In genomic region chr20:7010584-7010983, GRCh38 we compare ENCODE assay signal across 24 cellular contexts.
A peak's percentile ranks its signal among the peaks of the same experiment; 100 is the strongest.
DNase-seq lines count a peak whose midpoint lies in the region; ATAC-seq, FAIRE-seq and TF ChIP-seq lines count a peak whose summit lies in the region.
"Had no signal": no experiment of that assay in that cellular context is flagged by ENCODE, and none has a peak within 500 bp of the region (broad histone marks: within the 10 kb centered on the region; RNA-seq: fewer than 3 reads in every experiment).

No MANE protein-coding gene starts in this region.

- TF ChIP-seq RAD21 in HepG2 (CRISPR knock-in tag; IDR thresholded peaks at IDR 0.05) (no peak), GM12878 (IDR thresholded peaks at IDR 0.05; ENCODE audit: insufficient read depth, low read depth, low read length) (no peak)

- peaks cover 82% of the 10 kb centered on the region for H3K9me3 ChIP-seq in HepG2 (ENCODE audit: low read length)
- no peaks in the 10 kb centered on the region for H3K9me3 ChIP-seq in right lobe of liver
- no peaks in the 10 kb centered on the region for H3K9me3 ChIP-seq in GM12878 (replicated peaks; ENCODE audit: control insufficient read depth, insufficient read depth, low read length)
- peaks cover 0 to 45% (median 26%) of the 10 kb centered on the region in 8 donors for H3K9me3 ChIP-seq in spleen
- H3K9me3 ChIP-seq in vagina: no peaks in the 10 kb centered on the region

- H3K79me2 ChIP-seq in HepG2 (ENCODE audit: insufficient read depth, low read length): no peaks in the 10 kb centered on the region
- H3K79me2 ChIP-seq in GM12878 (ENCODE audit: control insufficient read depth, insufficient read depth, low read length): no peaks in the 10 kb centered on the region

- H4K20me1 ChIP-seq in HepG2 (ENCODE audit: insufficient read depth, low read length) (no peaks in the 10 kb centered on the region), GM12878 (ENCODE audit: control insufficient read depth, insufficient read depth) (no peaks in the 10 kb centered on the region)

- SMC1A ChIA-PET in GM12878 (lab: Charles Lee; ENCODE audit: uncharacterized antibody, unreplicated experiment): no interaction called here

- no peak overlapping the region for H3K9ac ChIP-seq in HepG2 (ENCODE audit: insufficient read depth, low read depth, low read length)
- no peak overlapping the region for H3K9ac ChIP-seq in GM12878 (ENCODE audit: control insufficient read depth, insufficient read depth, low read length)

- under 1% methylated on average over 5 of the region's 5 CpGs for WGBS in HepG2 (ENCODE audit: low lambda C conversion rate)
- WGBS in right lobe of liver (ENCODE audit: insufficient coverage, low coverage, low lambda C conversion rate, missing lambda C conversion rate): 48% methylated on average over 5 of the region's 5 CpGs
- WGBS in GM12878 (ENCODE audit: insufficient coverage, insufficient replicate concordance, low lambda C conversion rate, missing lambda C conversion rate): 9% methylated on average over 5 of the region's 5 CpGs
- 51 to 73% (median 59%) methylated on average over 4 to 5 of the region's 5 CpGs for WGBS in spleen, 5 donors

- BruUV-seq in HepG2 (replicated peaks; lab: Mats Ljungman, UMichigan) (no TSS peak), GM12878 (replicated peaks; lab: Mats Ljungman, UMichigan) (no TSS peak)

- DNase-seq in HepG2 (ENCODE audit: low spot score): no peak
- DNase-seq in right lobe of liver: no peak
- DNase-seq in GM12878 (ENCODE audit: low read depth, low spot score): no peak
- peak; percentile 42 for DNase-seq in fibroblast of villous mesenchyme (ENCODE audit: low read depth)
- DNase-seq in NCI-H1105 treated with DMSO at 0.1 percent for 48 hours (lab: John Stamatoyannopoulos, UW): no peak
- no peak for DNase-seq in spleen
- DNase-seq in vagina (ENCODE audit: extremely low spot score in 2 of 2): no peak
- DNase-seq: 8988T; activated CD8-positive, alpha-beta T cell treated with anti-CD3 and anti-CD28 coated beads for 36 hours; aorta; caudate nucleus; CD4-positive, CD25-positive, alpha-beta regulatory T cell; endodermal cell; heart right ventricle; HFFc6; Kasumi-1; left colon; NCI-H2029 treated with DMSO at 0.1 percent for 48 hours; NCI-H2227 treated with DMSO at 0.1 percent for 48 hours; NCI-H69; psoas muscle; stimulated activated naive CD4-positive, alpha-beta T cell treated with Interleukin-2 at 50 U/mL for 16 hours had no signal

- POLR2A ChIA-PET in HepG2 (lab: Yijun Ruan, JAX) (no interaction called here), GM12878 (lab: Charles Lee) (interaction anchor here (0.5 kb wide), 1 partner anchor 34 kb away, joined by 3 read pairs; no protein-coding TSS in a partner anchor)

- H3K4me2 ChIP-seq in HepG2 (ENCODE audit: low read depth, low read length) (no peak overlapping the region), GM12878 (ENCODE audit: control insufficient read depth, insufficient read depth) (no peak overlapping the region)

- no peak for FAIRE-seq in HepG2 (lab: Jason Lieb, UNC)
- no peak for FAIRE-seq in GM12878 (lab: Jason Lieb, UNC)

- H2AFZ ChIP-seq in HepG2 (ENCODE audit: low read length) (no peak overlapping the region), GM12878 (ENCODE audit: control insufficient read depth, low read depth, low read length) (no peak overlapping the region)

- H3K36me3 ChIP-seq in HepG2 (replicated peaks in 1 of 2; ENCODE audit: control insufficient read depth in 1 of 2, insufficient read depth in 2 of 2, low read length in 2 of 2) (no peaks in the 10 kb centered on the region), right lobe of liver (no peaks in the 10 kb centered on the region), GM12878 (ENCODE audit: control insufficient read depth in 2 of 2, insufficient read depth in 2 of 2, low read length in 1 of 2) (no peaks in the 10 kb centered on the region), spleen (no peaks in the 10 kb centered on the region), vagina (no peaks in the 10 kb centered on the region)
- H3K36me3 ChIP-seq: heart right ventricle had no signal

- ATAC-seq in HepG2: no peak
- no peak for ATAC-seq in right lobe of liver
- ATAC-seq in GM12878: peak; percentile 48
- ATAC-seq in HG03342 (IDR thresholded peaks at IDR 0.05; ENCODE audit: unreplicated experiment): no peak
- ATAC-seq: activated CD8-positive, alpha-beta T cell treated with anti-CD3 and anti-CD28 coated beads for 36 hours; activated naive CD4-positive, alpha-beta T cell treated with anti-CD3 and anti-CD28 coated beads, Interleukin-2, amount 50 U/mL, for 72 hours; heart right ventricle; left colon; psoas muscle had no signal

- in situ Hi-C loops in HepG2 (cut with HindIII; ENCODE audit: extremely low pct_ligation_motif_present, low pct_unique_long_range_greater_than_20kb) (no loop called here), GM12878 (cut with MboI) (no loop called here)

- intact Hi-C loops in HepG2 (cut with micrococcal nuclease; ENCODE audit: unreplicated experiment): no loop called here
- intact Hi-C loops in right lobe of liver (cut with DNase I): no loop called here
- intact Hi-C loops in GM12878 (cut with micrococcal nuclease; ENCODE audit: unreplicated experiment): no loop called here
- intact Hi-C loops in spleen (cut with DNase I; ENCODE audit: low total_unique reads): no loop called here
- intact Hi-C loops in vagina (cut with DNase I): no loop called here

- no peaks in the 10 kb centered on the region for H3K4me1 ChIP-seq in HepG2 (ENCODE audit: insufficient read depth, low read length)
- no peaks in the 10 kb centered on the region for H3K4me1 ChIP-seq in right lobe of liver
- H3K4me1 ChIP-seq in GM12878 (ENCODE audit: control insufficient read depth, insufficient read depth, low read length): no peaks in the 10 kb centered on the region
- no peaks in the 10 kb centered on the region for H3K4me1 ChIP-seq in spleen
- no peaks in the 10 kb centered on the region for H3K4me1 ChIP-seq in vagina
- H3K4me1 ChIP-seq: heart right ventricle, psoas muscle had no signal

- H3K27ac ChIP-seq in HepG2 (ENCODE audit: extremely low read length, insufficient read depth, low read length) (no peak overlapping the region), right lobe of liver (no peak overlapping the region), GM12878 (ENCODE audit: control insufficient read depth, insufficient read depth) (no peak overlapping the region), spleen (no peak overlapping the region), vagina (no peak overlapping the region)
- H3K27ac ChIP-seq: heart right ventricle, psoas muscle had no signal

- CTCF ChIA-PET in HepG2 (lab: Yijun Ruan, JAX; ENCODE audit: low intra/inter-chr PET ratio, low total read pairs) (no interaction called here), GM12878 (lab: Yijun Ruan, JAX) (interaction anchor here (1.1 to 2.0 kb wide), 2 partner anchors 11 to 12 kb away, joined by 3 to 4 read pairs; no protein-coding TSS in a partner anchor)

- H3K27me3 ChIP-seq in HepG2 (ENCODE audit: control insufficient read depth in 1 of 2, insufficient read depth in 2 of 2, low read length in 2 of 2): no peaks in the 10 kb centered on the region
- H3K27me3 ChIP-seq in right lobe of liver: no peaks in the 10 kb centered on the region
- H3K27me3 ChIP-seq in GM12878 (replicated peaks in 1 of 2; ENCODE audit: control insufficient read depth in 2 of 2, insufficient read depth in 2 of 2, low read length in 1 of 2): no peaks in the 10 kb centered on the region
- H3K27me3 ChIP-seq in spleen (replicated peaks in 1 of 7): no peaks in the 10 kb centered on the region
- H3K27me3 ChIP-seq in vagina: no peaks in the 10 kb centered on the region
- H3K27me3 ChIP-seq: heart right ventricle had no signal

- RAD21 ChIA-PET in GM12878 (lab: Charles Lee; ENCODE audit: unreplicated experiment): interaction anchor here (2.2 kb wide), 1 partner anchor 11 kb away, joined by 9 read pairs; no protein-coding TSS in a partner anchor

- no peak for TF ChIP-seq POLR2A in HepG2 (IDR thresholded peaks at IDR 0.05; ENCODE audit: insufficient read depth in 1 of 2, low read depth in 2 of 2, low read length in 2 of 2)
- no peak for TF ChIP-seq POLR2A in right lobe of liver (IDR thresholded peaks at IDR 0.05)
- TF ChIP-seq POLR2A in GM12878 (IDR thresholded peaks at IDR 0.05; ENCODE audit: low read depth, low read length): no peak
- TF ChIP-seq POLR2A in spleen (IDR thresholded peaks at IDR 0.05): no peak
- no peak for TF ChIP-seq POLR2A in vagina (IDR thresholded peaks at IDR 0.05)

- no peak for TF ChIP-seq EP300 in HepG2 (IDR thresholded peaks at IDR 0.05; ENCODE audit: low read depth in 2 of 2, low read length in 2 of 2)
- TF ChIP-seq EP300 in HepG2 (CRISPR knock-in tag; IDR thresholded peaks at IDR 0.05; ENCODE audit: borderline replicate concordance): no peak
- TF ChIP-seq EP300 in GM12878 (IDR thresholded peaks at IDR 0.05; ENCODE audit: borderline replicate concordance in 1 of 2, control insufficient read depth in 1 of 2, low read depth in 2 of 2, low read length in 2 of 2): no peak

- TF ChIP-seq CTCF in HepG2 (CRISPR knock-in tag; IDR thresholded peaks at IDR 0.05) (no peak), right lobe of liver (IDR thresholded peaks at IDR 0.05) (no peak), GM12878 (IDR thresholded peaks at IDR 0.05 in 2 of 3, conservative IDR thresholded peaks at IDR 0.05 in 1 of 3; ENCODE audit: control insufficient read depth in 2 of 3, extremely low read depth in 1 of 3, insufficient read depth in 1 of 3, low read depth in 3 of 3, low read length in 3 of 3) (no peak), fibroblast of villous mesenchyme (IDR thresholded peaks at IDR 0.05; ENCODE audit: insufficient read depth, low read depth, low read length) (no peak), spleen (IDR thresholded peaks at IDR 0.05 in 8 of 11, conservative IDR thresholded peaks at IDR 0.05 in 3 of 11) (no peak), vagina (IDR thresholded peaks at IDR 0.05) (no peak)

- H3K4me3 ChIP-seq in HepG2 (replicated peaks in 1 of 3; ENCODE audit: insufficient read depth in 1 of 3, low read depth in 2 of 3, low read length in 3 of 3) (no peak overlapping the region), right lobe of liver (no peak overlapping the region), GM12878 (no peak overlapping the region), fibroblast of villous mesenchyme (ENCODE audit: low read depth, low read length) (no peak overlapping the region), spleen (no peak overlapping the region), vagina (no peak overlapping the region)
- H3K4me3 ChIP-seq: heart right ventricle, psoas muscle had no signal

TF ChIP-seq in HepG2, 621 proteins besides CTCF, POLR2A, EP300 and RAD21:
- TF ChIP-seq ZNF83 (CRISPR knock-in tag; IDR thresholded peaks at IDR 0.05; ENCODE audit: borderline replicate concordance): no peak
- no peak for TF ChIP-seq ZBTB7A (CRISPR knock-in tag; IDR thresholded peaks at IDR 0.05)
- peak; percentile 64; the same call in 1 of the 2 replicates for TF ChIP-seq CEBPB (IDR thresholded peaks at IDR 0.05; ENCODE audit: borderline replicate concordance, low read depth, low read length)

TF ChIP-seq in GM12878, 131 proteins besides CTCF, POLR2A, EP300 and RAD21 (continues in another document):
- TF ChIP-seq BHLHE40 (IDR thresholded peaks at IDR 0.05; ENCODE audit: borderline replicate concordance in 1 of 2, low read depth in 2 of 2, low read length in 1 of 2): no peak
- TF ChIP-seq MYB (IDR thresholded peaks at IDR 0.05; ENCODE audit: borderline replicate concordance, low read depth, low read length): no peak
- TF ChIP-seq SMAD1 (IDR thresholded peaks at IDR 0.05; ENCODE audit: low read depth, partially characterized antibody): no peak

Comparison
In these comparisons a context has a peak if more than half of its experiments do, and no peak if none do; other contexts are left out.
1. Of the 75 proteins assayed by ChIP-seq in both HepG2 and GM12878: peak only in HepG2: CEBPB; only in GM12878: none; in both: none; in neither: 74.